In genomic region chr2:200533754-200534153, GRCh38 we compare ENCODE assay signal across 21 cellular contexts.
"Had no signal": no experiment of that assay in that cellular context is flagged by ENCODE, and none has a peak within 500 bp of the region (broad histone marks: within the 10 kb centered on the region; RNA-seq: fewer than 3 reads in every experiment).

No MANE protein-coding gene starts in this region.

- H3K9me3 ChIP-seq: MG63, SK-N-SH had no signal

- H3K4me3 ChIP-seq: MG63 had no signal

- H3K4me2 ChIP-seq: SK-N-SH had no signal

- H3K27ac ChIP-seq: HL-60 had no signal

- DNase-seq: KBM-7, MG63, NCI-H1092, NCI-H1105 treated with DMSO at 0.1 percent for 48 hours, NCI-H1417 treated with DMSO at 0.1 percent for 48 hours, NCI-H146, NCI-H1694 treated with DMSO at 0.1 percent for 48 hours, NCI-H1930, NCI-H2081 treated with DMSO at 0.1 percent for 48 hours, NCI-H2171, NCI-H226, NCI-H446, NCI-H510A, NCI-H524 treated with DMSO at 0.1 percent for 48 hours, NCI-H69, NCI-H774, RPMI8226, SHP77, SK-N-SH, SW 1271 had no signal

- H3K27me3 ChIP-seq: MG63 had no signal

- H3K9ac ChIP-seq: SK-N-SH had no signal

- H3K9me2 ChIP-seq: SK-N-SH had no signal
